Comparison of ENCODE assay signal across 8 cellular contexts in the genomic region with DNA sequence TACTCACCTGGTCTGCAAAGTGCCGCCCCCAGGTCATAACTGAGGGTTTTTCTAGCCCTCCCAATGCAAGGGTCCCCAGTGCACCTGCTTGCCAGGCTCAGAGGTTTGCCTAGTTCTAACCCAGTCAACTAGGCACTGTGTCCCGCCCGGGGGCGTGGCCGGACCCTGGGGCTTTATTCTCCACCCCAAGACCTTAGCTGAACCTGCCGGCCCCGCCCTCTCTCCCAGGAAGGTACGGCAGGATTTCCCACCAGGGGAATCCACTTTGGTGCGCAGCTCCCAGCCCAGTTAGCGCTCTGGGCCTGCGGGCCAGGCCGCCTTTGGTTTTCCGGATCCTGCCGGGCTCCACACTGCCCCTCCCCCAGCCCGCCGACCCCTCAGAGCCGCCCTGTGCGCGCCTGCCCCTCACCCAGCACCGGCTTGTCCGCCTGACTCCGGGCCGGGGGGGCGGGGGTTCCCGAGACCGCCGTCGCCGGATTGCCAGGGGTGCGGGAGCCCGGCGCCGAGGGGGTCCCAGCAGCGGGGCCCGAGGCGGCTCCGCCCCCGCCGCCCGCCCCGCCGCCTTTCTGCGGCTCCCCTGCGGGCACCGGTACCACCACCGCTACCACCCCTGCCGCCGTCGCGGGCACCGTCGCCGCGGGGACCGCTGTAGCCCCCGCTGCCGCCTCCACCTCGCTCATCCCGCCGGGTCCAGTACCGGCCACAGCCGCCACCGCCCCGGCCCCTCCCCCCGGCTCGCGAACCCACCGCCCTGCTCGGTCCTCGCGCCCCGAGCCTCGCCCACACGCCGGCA. TPM values are rescaled to one million over a fixed set of nuclear protein-coding genes. Genes with fewer than 3 reads are reported as not detected.
A peak's percentile ranks its signal among the peaks of the same experiment; 100 is the strongest.
DNase-seq lines count a peak whose midpoint lies in the region; ATAC-seq and TF ChIP-seq lines count a peak whose summit lies in the region.

No MANE protein-coding gene starts in this region.

- H3K27me3 ChIP-seq in body of pancreas: no peaks in the 10 kb centered on the region
- peaks cover 49% of the 10 kb centered on the region for H3K27me3 ChIP-seq in lower lobe of right lung (ENCODE audit: low read depth)
- no peaks in the 10 kb centered on the region for H3K27me3 ChIP-seq in vagina

- intact Hi-C loops in body of pancreas (cut with DNase I): no loop called here
- intact Hi-C loops in lower lobe of right lung (cut with DNase I): no loop called here
- intact Hi-C loops in vagina (cut with DNase I): no loop called here

- DNase-seq in stimulated activated CD4-positive, alpha-beta T cell treated with anti-CD3 and anti-CD28 coated beads, Interleukin-15, amount 100 ng/mL, for 24 hours: peak; percentile 49
- no peak for DNase-seq in stimulated activated CD4-positive, alpha-beta T cell treated with anti-CD3 and anti-CD28 coated beads, Interleukin-4, amount 100 ng/mL, for 24 hours
- DNase-seq in body of pancreas (peak; percentile 46 to 74 (median 49)), lower lobe of right lung (peak; percentile 67), vagina (ENCODE audit: extremely low spot score in 2 of 2) (no peak)
- DNase-seq in activated CD4-positive, CD25-positive, alpha-beta regulatory T cell treated with anti-CD3 and anti-CD28 coated beads, Interleukin-2, amount 50 U/mL, for 72 hours: no peak

- peaks cover 32% of the 10 kb centered on the region for H3K4me1 ChIP-seq in body of pancreas
- H3K4me1 ChIP-seq in lower lobe of right lung: peaks cover 29% of the 10 kb centered on the region
- peaks cover 45% of the 10 kb centered on the region for H3K4me1 ChIP-seq in vagina

- 12 to 20% methylated on average over 1 to 32 of the region's 75 CpGs for WGBS in body of pancreas, 2 donors

- H3K36me3 ChIP-seq in body of pancreas (replicated peaks in 1 of 2; ENCODE audit: insufficient read depth in 1 of 2, low read depth in 2 of 2) (no peaks in the 10 kb centered on the region), lower lobe of right lung (no peaks in the 10 kb centered on the region), vagina (no peaks in the 10 kb centered on the region)

- TF ChIP-seq POLR2A in body of pancreas (IDR thresholded peaks at IDR 0.05): peak in 1 of 3 donors; percentile 6
- TF ChIP-seq POLR2A in vagina (IDR thresholded peaks at IDR 0.05): no peak

- H3K4me3 ChIP-seq in body of pancreas: no peak overlapping the region
- peak overlapping the region; percentile 47 for H3K4me3 ChIP-seq in lower lobe of right lung
- H3K4me3 ChIP-seq in vagina: peak overlapping the region; percentile 28 to 35

- no peak for ATAC-seq in body of pancreas
- ATAC-seq in lower lobe of right lung: no peak
- ATAC-seq in HG02588 (IDR thresholded peaks at IDR 0.05; ENCODE audit: unreplicated experiment): no peak
- ATAC-seq in HG03521 (IDR thresholded peaks at IDR 0.05; ENCODE audit: unreplicated experiment): no peak

- TF ChIP-seq CTCF in body of pancreas (IDR thresholded peaks at IDR 0.05) (no peak), lower lobe of right lung (IDR thresholded peaks at IDR 0.05) (no peak), vagina (IDR thresholded peaks at IDR 0.05) (no peak)

- H3K27ac ChIP-seq in body of pancreas (no peak overlapping the region), lower lobe of right lung (no peak overlapping the region), vagina (no peak overlapping the region)

- H3K9me3 ChIP-seq in body of pancreas: no peaks in the 10 kb centered on the region
- no peaks in the 10 kb centered on the region for H3K9me3 ChIP-seq in lower lobe of right lung
- no peaks in the 10 kb centered on the region for H3K9me3 ChIP-seq in vagina

RNA-seq across cellular contexts. Expression of a gene that starts 0.4 kb away (rescaled TPM):
- total RNA-seq in body of pancreas (1 to 10 TPM in 1 of 2 donors, under 1 TPM in 1; 0.26 to 1.3 TPM), lower lobe of right lung (0.41 TPM), vagina (0.25 TPM)

RNA-seq across cellular contexts. Expression of a gene that starts 12.5 kb away (rescaled TPM):
- 10 to 100 TPM in 1 of 2 donors, 1 to 10 TPM in 1; 1.3 to 10.5 TPM for total RNA-seq in body of pancreas
- total RNA-seq in lower lobe of right lung: 1.1 TPM
- 3.2 TPM for total RNA-seq in vagina

RNA-seq across cellular contexts. Expression of a gene that starts 13.4 kb away (rescaled TPM):
- 100 to 1,000 TPM in 1 of 2 donors, 10 to 100 TPM in 1; 97.0 to 134 TPM for total RNA-seq in body of pancreas
- 216 TPM for total RNA-seq in lower lobe of right lung
- total RNA-seq in vagina: 238 TPM

RNA-seq across cellular contexts. Expression of a gene that starts 21.1 kb away (rescaled TPM):
- total RNA-seq in body of pancreas (10 to 100 TPM; 71.9 to 75.8 TPM), lower lobe of right lung (66.6 TPM), vagina (51.1 TPM)

RNA-seq across cellular contexts. Expression of a gene that starts 31.7 kb away (rescaled TPM):
- 10 to 100 TPM; 72.9 to 92.3 TPM for total RNA-seq in body of pancreas
- total RNA-seq in lower lobe of right lung: 98.7 TPM
- 75.9 TPM for total RNA-seq in vagina

Comparison
In these comparisons a context has a peak if more than half of its experiments do, and no peak if none do; other contexts are left out.
1. DNase-seq: peak in stimulated activated CD4-positive, alpha-beta T cell treated with anti-CD3 and anti-CD28 coated beads, Interleukin-15, amount 100 ng/mL, for 24 hours (single experiment), body of pancreas (4 of 4) and lower lobe of right lung (single experiment); none in stimulated activated CD4-positive, alpha-beta T cell treated with anti-CD3 and anti-CD28 coated beads, Interleukin-4, amount 100 ng/mL, for 24 hours (single experiment), vagina (0 of 2) and activated CD4-positive, CD25-positive, alpha-beta regulatory T cell treated with anti-CD3 and anti-CD28 coated beads, Interleukin-2, amount 50 U/mL, for 72 hours (single experiment).
2. H3K4me3 ChIP-seq: peak in lower lobe of right lung (single experiment) and vagina (2 of 2); none in body of pancreas (0 of 2).